Comparison of ENCODE assay signal across 27 cellular contexts in the genomic region with DNA sequence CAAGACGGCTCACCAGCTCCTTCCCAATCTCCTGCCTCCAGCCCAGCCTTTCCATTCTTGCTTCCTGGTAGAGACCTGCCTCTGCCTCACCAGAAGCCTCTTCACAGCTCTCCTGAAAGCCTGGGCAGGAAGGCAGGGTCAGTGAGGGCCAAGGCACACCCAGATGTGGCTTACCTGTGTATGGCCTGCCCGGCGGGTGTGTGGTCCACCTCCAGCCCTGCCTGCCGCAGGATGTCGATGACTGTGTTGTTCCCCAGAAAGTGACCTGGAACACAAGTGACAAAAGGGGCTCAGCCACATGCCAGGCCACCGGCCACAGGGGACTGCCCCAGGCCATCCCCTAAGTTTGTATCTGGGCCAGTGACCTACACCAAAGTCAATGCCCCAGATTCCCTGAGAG.
"Had no signal": no experiment of that assay in that cellular context is flagged by ENCODE, and none has a peak within 500 bp of the region (broad histone marks: within the 10 kb centered on the region; RNA-seq: fewer than 3 reads in every experiment).

No MANE protein-coding gene starts in this region.

- H3K4me3 ChIP-seq: MG63, PC-9, SJSA1 had no signal

- H3K9ac ChIP-seq: SK-N-SH had no signal

- H3K9me3 ChIP-seq: MG63, SJSA1, SK-N-SH had no signal

- H3K36me3 ChIP-seq: MG63, SJSA1 had no signal

- H3K4me2 ChIP-seq: PC-9, SK-N-SH had no signal

- H3K27ac ChIP-seq: PC-9, RWPE1, SJSA1 had no signal

- H2AFZ ChIP-seq: PC-9 had no signal

- H3K4me1 ChIP-seq: SJSA1 had no signal

- H3K27me3 ChIP-seq: MG63, SJSA1 had no signal

- ATAC-seq: Panc1 had no signal

- DNase-seq: Kasumi-1, MG63, NCI-H1092, NCI-H1105, NCI-H1417 treated with DMSO at 0.1 percent for 48 hours, NCI-H1436 treated with DMSO at 0.1 percent for 48 hours, NCI-H1694 treated with DMSO at 0.1 percent for 48 hours, NCI-H187 treated with DMSO at 0.1 percent for 48 hours, NCI-H2029, NCI-H2081, NCI-H2171 treated with DMSO at 0.1 percent for 48 hours, NCI-H2227 treated with DMSO at 0.1 percent for 48 hours, NCI-H345, NCI-H446, NCI-H510A treated with DMSO at 0.1 percent for 48 hours, NCI-H524 treated with DMSO at 0.1 percent for 48 hours, NCI-H526 treated with DMSO at 0.1 percent for 48 hours, NCI-H774, PC-9, Right ventricle myocardium superior, SHP77 treated with DMSO at 0.1 percent for 48 hours, SK-N-SH, SW 1271, T-helper 1 cell had no signal
